1 cellular context compared by ENCODE assay signal in genomic region chr19:40778045-40778864, GRCh38.
A peak's percentile ranks its signal among the peaks of the same experiment; 100 is the strongest.
TF ChIP-seq lines count a peak whose summit lies in the region.

A gene with protein sequence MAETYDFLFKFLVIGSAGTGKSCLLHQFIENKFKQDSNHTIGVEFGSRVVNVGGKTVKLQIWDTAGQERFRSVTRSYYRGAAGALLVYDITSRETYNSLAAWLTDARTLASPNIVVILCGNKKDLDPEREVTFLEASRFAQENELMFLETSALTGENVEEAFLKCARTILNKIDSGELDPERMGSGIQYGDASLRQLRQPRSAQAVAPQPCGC (plus strand): TSS chr19:40778247. CDS start chr19:40778376, 129 bp downstream.

TF ChIP-seq in HepG2, 621 proteins besides CTCF, POLR2A, EP300 and RAD21 (continued from another document and continues in another):
- TF ChIP-seq BRCA1 (CRISPR knock-in tag; IDR thresholded peaks at IDR 0.05) (no peak), NR0B2 (CRISPR knock-in tag; IDR thresholded peaks at IDR 0.05) (no peak), NKX3-1 (CRISPR knock-in tag; IDR thresholded peaks at IDR 0.05) (no peak), HOXA5 (CRISPR knock-in tag; IDR thresholded peaks at IDR 0.05) (peak; percentile 40; the same call in 1 of the 2 replicates), RBM22 (optimal IDR thresholded peaks at IDR 0.05; ENCODE audit: low read length) (no peak), KLF13 (CRISPR knock-in tag; IDR thresholded peaks at IDR 0.05) (0 out of 2 replicates have a peak, but pooled peaks have one; percentile 54), NBN (conservative IDR thresholded peaks at IDR 0.05) (no peak), BCL3 (CRISPR knock-in tag; IDR thresholded peaks at IDR 0.05) (no peak), ZNF556 (CRISPR knock-in tag; IDR thresholded peaks at IDR 0.05; ENCODE audit: borderline replicate concordance) (no peak), NR2F6 (IDR thresholded peaks at IDR 0.05) (no peak), NR2F6 (CRISPR knock-in tag; IDR thresholded peaks at IDR 0.05) (no peak), ARNTL (CRISPR knock-in tag; IDR thresholded peaks at IDR 0.05) (peak; percentile 18; the same call in 1 of the 2 replicates), TFE3 (CRISPR knock-in tag; IDR thresholded peaks at IDR 0.05) (no peak), ZFP91 (CRISPR knock-in tag; IDR thresholded peaks at IDR 0.05; ENCODE audit: borderline replicate concordance) (peak; percentile 63; the same call in 1 of the 2 replicates), ZBTB37 (CRISPR knock-in tag; IDR thresholded peaks at IDR 0.05) (no peak), ZFP1 (CRISPR knock-in tag; IDR thresholded peaks at IDR 0.05) (no peak), ZBTB7A (CRISPR knock-in tag; IDR thresholded peaks at IDR 0.05) (no peak), SMAD3 (CRISPR knock-in tag; IDR thresholded peaks at IDR 0.05) (no peak), HHEX (CRISPR knock-in tag; IDR thresholded peaks at IDR 0.05) (no peak), SMC3 (IDR thresholded peaks at IDR 0.05; ENCODE audit: low read length) (no peak), ZNF788 (CRISPR knock-in tag; IDR thresholded peaks at IDR 0.05; ENCODE audit: borderline replicate concordance) (no peak), NFE2L2 (IDR thresholded peaks at IDR 0.05; ENCODE audit: low read length) (no peak), CERS6 (CRISPR knock-in tag; IDR thresholded peaks at IDR 0.05) (no peak), ZSCAN31 (CRISPR knock-in tag; IDR thresholded peaks at IDR 0.05; ENCODE audit: low read depth) (no peak), ZNF839 (CRISPR knock-in tag; IDR thresholded peaks at IDR 0.05; ENCODE audit: borderline replicate concordance) (no peak), FIP1L1 (IDR thresholded peaks at IDR 0.05; ENCODE audit: borderline replicate concordance, insufficient read depth, low read depth, low read length) (no peak), ZBTB21 (CRISPR knock-in tag; IDR thresholded peaks at IDR 0.05) (no peak), MEF2D (CRISPR knock-in tag; IDR thresholded peaks at IDR 0.05) (no peak), ZNF713 (CRISPR knock-in tag; IDR thresholded peaks at IDR 0.05) (no peak), PRPF4 (IDR thresholded peaks at IDR 0.05; ENCODE audit: low read depth, low read length, poor library complexity, severe bottlenecking) (no peak), ZGPAT (CRISPR knock-in tag; IDR thresholded peaks at IDR 0.05) (peak; percentile 43; the same call in 1 of the 2 replicates), TIGD3 (CRISPR knock-in tag; IDR thresholded peaks at IDR 0.05; ENCODE audit: borderline replicate concordance) (no peak), PHF8 (CRISPR knock-in tag; IDR thresholded peaks at IDR 0.05) (peak; percentile 74)
- TF ChIP-seq, protein P1, sequence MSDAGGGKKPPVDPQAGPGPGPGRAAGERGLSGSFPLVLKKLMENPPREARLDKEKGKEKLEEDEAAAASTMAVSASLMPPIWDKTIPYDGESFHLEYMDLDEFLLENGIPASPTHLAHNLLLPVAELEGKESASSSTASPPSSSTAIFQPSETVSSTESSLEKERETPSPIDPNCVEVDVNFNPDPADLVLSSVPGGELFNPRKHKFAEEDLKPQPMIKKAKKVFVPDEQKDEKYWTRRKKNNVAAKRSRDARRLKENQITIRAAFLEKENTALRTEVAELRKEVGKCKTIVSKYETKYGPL (CRISPR knock-in tag; IDR thresholded peaks at IDR 0.05), result no peak
- TF ChIP-seq, protein P2, sequence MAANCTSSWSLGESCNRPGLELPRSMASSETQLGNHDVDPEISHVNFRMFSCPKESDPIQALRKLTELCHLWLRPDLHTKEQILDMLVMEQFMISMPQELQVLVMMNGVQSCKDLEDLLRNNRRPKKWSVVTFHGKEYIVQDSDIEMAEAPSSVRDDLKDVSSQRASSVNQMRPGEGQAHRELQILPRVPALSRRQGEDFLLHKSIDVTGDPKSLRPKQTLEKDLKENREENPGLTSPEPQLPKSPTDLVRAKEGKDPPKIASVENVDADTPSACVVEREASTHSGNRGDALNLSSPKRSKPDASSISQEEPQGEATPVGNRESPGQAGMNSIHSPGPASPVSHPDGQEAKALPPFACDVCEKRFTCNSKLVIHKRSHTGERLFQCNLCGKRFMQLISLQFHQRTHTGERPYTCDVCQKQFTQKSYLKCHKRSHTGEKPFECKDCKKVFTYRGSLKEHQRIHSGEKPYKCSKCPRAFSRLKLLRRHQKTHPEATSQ (CRISPR knock-in tag; IDR thresholded peaks at IDR 0.05; ENCODE audit: borderline replicate concordance), result no peak
- TF ChIP-seq, protein P3, sequence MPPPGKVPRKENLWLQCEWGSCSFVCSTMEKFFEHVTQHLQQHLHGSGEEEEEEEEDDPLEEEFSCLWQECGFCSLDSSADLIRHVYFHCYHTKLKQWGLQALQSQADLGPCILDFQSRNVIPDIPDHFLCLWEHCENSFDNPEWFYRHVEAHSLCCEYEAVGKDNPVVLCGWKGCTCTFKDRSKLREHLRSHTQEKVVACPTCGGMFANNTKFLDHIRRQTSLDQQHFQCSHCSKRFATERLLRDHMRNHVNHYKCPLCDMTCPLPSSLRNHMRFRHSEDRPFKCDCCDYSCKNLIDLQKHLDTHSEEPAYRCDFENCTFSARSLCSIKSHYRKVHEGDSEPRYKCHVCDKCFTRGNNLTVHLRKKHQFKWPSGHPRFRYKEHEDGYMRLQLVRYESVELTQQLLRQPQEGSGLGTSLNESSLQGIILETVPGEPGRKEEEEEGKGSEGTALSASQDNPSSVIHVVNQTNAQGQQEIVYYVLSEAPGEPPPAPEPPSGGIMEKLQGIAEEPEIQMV (CRISPR knock-in tag; IDR thresholded peaks at IDR 0.05; ENCODE audit: low read depth), result no peak
- TF ChIP-seq, protein P4, sequence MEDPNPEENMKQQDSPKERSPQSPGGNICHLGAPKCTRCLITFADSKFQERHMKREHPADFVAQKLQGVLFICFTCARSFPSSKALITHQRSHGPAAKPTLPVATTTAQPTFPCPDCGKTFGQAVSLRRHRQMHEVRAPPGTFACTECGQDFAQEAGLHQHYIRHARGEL (CRISPR knock-in tag; IDR thresholded peaks at IDR 0.05), result no peak
- TF ChIP-seq, protein P5, sequence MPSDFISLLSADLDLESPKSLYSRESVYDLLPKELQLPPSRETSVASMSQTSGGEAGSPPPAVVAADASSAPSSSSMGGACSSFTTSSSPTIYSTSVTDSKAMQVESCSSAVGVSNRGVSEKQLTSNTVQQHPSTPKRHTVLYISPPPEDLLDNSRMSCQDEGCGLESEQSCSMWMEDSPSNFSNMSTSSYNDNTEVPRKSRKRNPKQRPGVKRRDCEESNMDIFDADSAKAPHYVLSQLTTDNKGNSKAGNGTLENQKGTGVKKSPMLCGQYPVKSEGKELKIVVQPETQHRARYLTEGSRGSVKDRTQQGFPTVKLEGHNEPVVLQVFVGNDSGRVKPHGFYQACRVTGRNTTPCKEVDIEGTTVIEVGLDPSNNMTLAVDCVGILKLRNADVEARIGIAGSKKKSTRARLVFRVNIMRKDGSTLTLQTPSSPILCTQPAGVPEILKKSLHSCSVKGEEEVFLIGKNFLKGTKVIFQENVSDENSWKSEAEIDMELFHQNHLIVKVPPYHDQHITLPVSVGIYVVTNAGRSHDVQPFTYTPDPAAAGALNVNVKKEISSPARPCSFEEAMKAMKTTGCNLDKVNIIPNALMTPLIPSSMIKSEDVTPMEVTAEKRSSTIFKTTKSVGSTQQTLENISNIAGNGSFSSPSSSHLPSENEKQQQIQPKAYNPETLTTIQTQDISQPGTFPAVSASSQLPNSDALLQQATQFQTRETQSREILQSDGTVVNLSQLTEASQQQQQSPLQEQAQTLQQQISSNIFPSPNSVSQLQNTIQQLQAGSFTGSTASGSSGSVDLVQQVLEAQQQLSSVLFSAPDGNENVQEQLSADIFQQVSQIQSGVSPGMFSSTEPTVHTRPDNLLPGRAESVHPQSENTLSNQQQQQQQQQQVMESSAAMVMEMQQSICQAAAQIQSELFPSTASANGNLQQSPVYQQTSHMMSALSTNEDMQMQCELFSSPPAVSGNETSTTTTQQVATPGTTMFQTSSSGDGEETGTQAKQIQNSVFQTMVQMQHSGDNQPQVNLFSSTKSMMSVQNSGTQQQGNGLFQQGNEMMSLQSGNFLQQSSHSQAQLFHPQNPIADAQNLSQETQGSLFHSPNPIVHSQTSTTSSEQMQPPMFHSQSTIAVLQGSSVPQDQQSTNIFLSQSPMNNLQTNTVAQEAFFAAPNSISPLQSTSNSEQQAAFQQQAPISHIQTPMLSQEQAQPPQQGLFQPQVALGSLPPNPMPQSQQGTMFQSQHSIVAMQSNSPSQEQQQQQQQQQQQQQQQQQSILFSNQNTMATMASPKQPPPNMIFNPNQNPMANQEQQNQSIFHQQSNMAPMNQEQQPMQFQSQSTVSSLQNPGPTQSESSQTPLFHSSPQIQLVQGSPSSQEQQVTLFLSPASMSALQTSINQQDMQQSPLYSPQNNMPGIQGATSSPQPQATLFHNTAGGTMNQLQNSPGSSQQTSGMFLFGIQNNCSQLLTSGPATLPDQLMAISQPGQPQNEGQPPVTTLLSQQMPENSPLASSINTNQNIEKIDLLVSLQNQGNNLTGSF (CRISPR knock-in tag; IDR thresholded peaks at IDR 0.05), result no peak
